ENCODE assay signal across 1 cellular context in the genomic region with DNA sequence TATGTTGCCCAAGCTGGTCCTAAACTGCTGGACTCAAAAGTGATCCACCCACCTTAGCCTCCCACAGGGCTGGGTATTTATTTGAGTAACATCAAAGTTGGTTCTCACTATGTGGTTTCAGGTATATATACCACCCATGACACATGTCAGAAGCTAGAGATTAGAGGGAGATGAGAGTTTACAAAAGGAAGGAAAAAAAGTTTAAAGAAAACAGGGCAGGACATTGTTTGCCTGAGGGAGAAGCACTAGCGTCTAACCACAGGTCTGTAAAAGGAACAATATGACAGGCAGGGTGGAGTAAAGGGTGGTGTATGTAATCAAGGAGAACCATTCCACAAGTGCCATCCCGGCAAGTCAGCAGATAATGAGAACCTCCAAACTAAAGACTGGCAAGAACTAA.
TF ChIP-seq lines count a peak whose summit lies in the region.

No MANE protein-coding gene starts in this region.

TF ChIP-seq in SK-N-SH, 30 proteins besides CTCF, POLR2A, EP300 and RAD21:
- no peak for TF ChIP-seq NFIC (IDR thresholded peaks at IDR 0.05; ENCODE audit: borderline replicate concordance)
- no peak for TF ChIP-seq SIN3A (IDR thresholded peaks at IDR 0.05; ENCODE audit: borderline replicate concordance, low read depth, low read length)
- TF ChIP-seq GATA2 (CRISPR knock-in tag; IDR thresholded peaks at IDR 0.05), result no peak
- no peak for TF ChIP-seq TAF1 (IDR thresholded peaks at IDR 0.05; ENCODE audit: borderline replicate concordance, low read depth, low read length)
- no peak for TF ChIP-seq FOSL2 (IDR thresholded peaks at IDR 0.05; ENCODE audit: borderline replicate concordance, low read depth)
- no peak for TF ChIP-seq POLR2AphosphoS5 (IDR thresholded peaks at IDR 0.05; ENCODE audit: low read depth, low read length)
- no peak for TF ChIP-seq JUND (IDR thresholded peaks at IDR 0.05)
- no peak for TF ChIP-seq GABPA (IDR thresholded peaks at IDR 0.05; ENCODE audit: low read depth)
- TF ChIP-seq, protein P1, sequence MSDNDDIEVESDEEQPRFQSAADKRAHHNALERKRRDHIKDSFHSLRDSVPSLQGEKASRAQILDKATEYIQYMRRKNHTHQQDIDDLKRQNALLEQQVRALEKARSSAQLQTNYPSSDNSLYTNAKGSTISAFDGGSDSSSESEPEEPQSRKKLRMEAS (IDR thresholded peaks at IDR 0.05; ENCODE audit: low read depth), result no peak
- TF ChIP-seq IRF3 (IDR thresholded peaks at IDR 0.05; ENCODE audit: low read depth, low read length), result no peak
- no peak for TF ChIP-seq FOXM1 (IDR thresholded peaks at IDR 0.05; ENCODE audit: low read depth)
